Comparison of ENCODE assay signal across 27 cellular contexts in the genomic region with DNA sequence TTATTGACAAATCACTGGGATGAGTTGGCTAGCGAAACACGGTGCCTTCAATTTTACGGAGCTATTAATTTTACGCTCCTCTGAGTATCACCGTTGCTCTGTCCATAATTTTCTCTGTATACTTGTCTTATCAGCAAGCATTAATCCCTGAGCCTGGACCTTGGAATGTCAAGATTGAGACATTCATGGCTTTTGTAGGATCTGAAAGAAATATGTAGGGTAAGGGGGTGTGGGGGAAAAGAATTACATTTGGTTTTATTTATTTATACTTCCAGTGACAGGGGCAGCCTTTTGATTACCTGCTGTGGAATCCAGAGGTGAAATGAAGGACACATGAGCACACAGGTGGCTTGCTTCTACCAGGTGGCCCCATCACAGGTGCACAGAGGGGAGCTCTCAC.
"Had no signal": no experiment of that assay in that cellular context is flagged by ENCODE, and none has a peak within 500 bp of the region (broad histone marks: within the 10 kb centered on the region; RNA-seq: fewer than 3 reads in every experiment).

No MANE protein-coding gene starts in this region.

- H3K4me1 ChIP-seq: pancreas, prostate gland, right atrium auricular region, right lobe of liver, thyroid gland, upper lobe of left lung had no signal

- H3K9me3 ChIP-seq: neutrophil, pancreas, prostate gland, right atrium auricular region, right lobe of liver, sigmoid colon, stomach, thoracic aorta, thyroid gland, tibial nerve, upper lobe of left lung had no signal

- H3K9me3 Mint-ChIP-seq: naive thymus-derived CD8-positive, alpha-beta T cell; natural killer cell treated with Interleukin-12 subunit alpha and Interleukin-12 subunit beta and Interleukin-15 and Interleukin-18, amount 100 ng/mL, for 72 hours; nephron progenitor cell; neural crest cell; stimulated activated effector memory CD8-positive, alpha-beta T cell treated with anti-CD3 and anti-CD28 coated beads, Interleukin-12 subunit alpha, Interleukin-12 subunit beta, amount 100 ng/mL, for 72 hours; stimulated activated naive B cell treated with anti-CD40 and anti-IgM and Interleukin-4, amounts not matched to agents 10 μg/mL and 1 μg/mL and 100 μg/mL, for 72 hours; stimulated activated naive CD8-positive, alpha-beta T cell treated with anti-CD3 and anti-CD28 coated beads, Interleukin-15, Interleukin-2, amounts not matched to agents 100 ng/mL and 50 ng/mL, for 24 hours had no signal

- ATAC-seq: naive thymus-derived CD8-positive, alpha-beta T cell; natural killer cell treated with Interleukin-12 subunit alpha and Interleukin-12 subunit beta and Interleukin-15 and Interleukin-18, amount 100 ng/mL, for 72 hours; pancreas; right lobe of liver; stimulated activated effector memory CD8-positive, alpha-beta T cell treated with anti-CD3 and anti-CD28 coated beads, Interleukin-12 subunit alpha, Interleukin-12 subunit beta, amount 100 ng/mL, for 72 hours; stimulated activated naive B cell treated with anti-CD40 and anti-IgM and Interleukin-4, amounts not matched to agents 10 μg/mL and 1 μg/mL and 100 μg/mL, for 72 hours had no signal

- H3K27me3 Mint-ChIP-seq: naive thymus-derived CD8-positive, alpha-beta T cell; natural killer cell treated with Interleukin-12 subunit alpha and Interleukin-12 subunit beta and Interleukin-15 and Interleukin-18, amount 100 ng/mL, for 72 hours; stimulated activated naive B cell treated with anti-CD40 and anti-IgM and Interleukin-4, amounts not matched to agents 10 μg/mL and 1 μg/mL and 100 μg/mL, for 72 hours; stimulated activated naive CD8-positive, alpha-beta T cell treated with anti-CD3 and anti-CD28 coated beads, Interleukin-15, Interleukin-2, amounts not matched to agents 100 ng/mL and 50 ng/mL, for 24 hours had no signal

- H3K27ac Mint-ChIP-seq: natural killer cell treated with Interleukin-12 subunit alpha and Interleukin-12 subunit beta and Interleukin-15 and Interleukin-18, amount 100 ng/mL, for 72 hours; nephron progenitor cell; stimulated activated effector memory CD8-positive, alpha-beta T cell treated with anti-CD3 and anti-CD28 coated beads, Interleukin-12 subunit alpha, Interleukin-12 subunit beta, amount 100 ng/mL, for 72 hours; stimulated activated naive B cell treated with anti-CD40 and anti-IgM and Interleukin-4, amounts not matched to agents 10 μg/mL and 1 μg/mL and 100 μg/mL, for 72 hours; stimulated activated naive CD8-positive, alpha-beta T cell treated with anti-CD3 and anti-CD28 coated beads, Interleukin-15, Interleukin-2, amounts not matched to agents 100 ng/mL and 50 ng/mL, for 24 hours had no signal

- H3K4me3 Mint-ChIP-seq: naive thymus-derived CD8-positive, alpha-beta T cell; natural killer cell treated with Interleukin-12 subunit alpha and Interleukin-12 subunit beta and Interleukin-15 and Interleukin-18, amount 100 ng/mL, for 72 hours; nephron progenitor cell; neural crest cell; stimulated activated effector memory CD8-positive, alpha-beta T cell treated with anti-CD3 and anti-CD28 coated beads, Interleukin-12 subunit alpha, Interleukin-12 subunit beta, amount 100 ng/mL, for 72 hours; stimulated activated naive B cell treated with anti-CD40 and anti-IgM and Interleukin-4, amounts not matched to agents 10 μg/mL and 1 μg/mL and 100 μg/mL, for 72 hours; stimulated activated naive CD8-positive, alpha-beta T cell treated with anti-CD3 and anti-CD28 coated beads, Interleukin-15, Interleukin-2, amounts not matched to agents 100 ng/mL and 50 ng/mL, for 24 hours had no signal

- H3K4me3 ChIP-seq: pancreas, prostate gland, right atrium auricular region, right lobe of liver, sigmoid colon, stomach, thoracic aorta, thyroid gland, tibial nerve, upper lobe of left lung had no signal

- H3K27ac ChIP-seq: neutrophil, pancreas, prostate gland, right atrium auricular region, right lobe of liver, sigmoid colon, stomach, thoracic aorta, thyroid gland, upper lobe of left lung had no signal

- DNase-seq: naive thymus-derived CD8-positive, alpha-beta T cell; nephron progenitor cell; nucleus accumbens; pancreas; retina; right lobe of liver; small intestine; stimulated activated CD4-positive, alpha-beta T cell treated with anti-CD3 and anti-CD28 coated beads, Interleukin-15, amount 100 ng/mL, for 24 hours; stimulated activated CD4-positive, alpha-beta T cell treated with anti-CD3 and anti-CD28 coated beads, Interleukin-2, amount 100 ng/mL, for 24 hours; stimulated activated CD4-positive, alpha-beta T cell treated with anti-CD3 and anti-CD28 coated beads, Interleukin-2, amount 100 ng/mL, for 48 hours; stimulated activated CD4-positive, alpha-beta T cell treated with anti-CD3 and anti-CD28 coated beads, Interleukin-4, amount 100 ng/mL, for 24 hours; stimulated activated naive B cell treated with anti-CD40 and anti-IgM and Interleukin-4, amounts not matched to agents 10 μg/mL and 1 μg/mL and 100 μg/mL, for 72 hours; stimulated activated naive CD4-positive, alpha-beta T cell treated with Interleukin-2 at 50 U/mL for 16 hours; stomach; thyroid gland; trophoblast cell; upper lobe of left lung had no signal

- H3K36me3 ChIP-seq: neutrophil, pancreas, prostate gland, right atrium auricular region, right lobe of liver, thoracic aorta, thyroid gland had no signal

- H3K27me3 ChIP-seq: neutrophil, pancreas, right atrium auricular region, right lobe of liver, sigmoid colon, stomach, thyroid gland, tibial nerve, upper lobe of left lung had no signal
